Comparison of ENCODE assay signal across 1 cellular context in genomic region chr11:64186205-64187165, GRCh38.
TF ChIP-seq lines count a peak whose summit lies in the region.

No MANE protein-coding gene starts in this region.

TF ChIP-seq in GM12878, 131 proteins besides CTCF, POLR2A, EP300 and RAD21:
- TF ChIP-seq HCFC1 (IDR thresholded peaks at IDR 0.05; ENCODE audit: low read length) (peak; percentile 29; the same call in 1 of the 2 replicates), ZSCAN29 (IDR thresholded peaks at IDR 0.05) (peak; percentile 69; the same call in 1 of the 2 replicates), TCF12 (IDR thresholded peaks at IDR 0.05; ENCODE audit: low read depth, low read length) (0 out of 2 replicates have a peak, but pooled peaks have one; percentile 33), MYC (IDR thresholded peaks at IDR 0.05; ENCODE audit: insufficient read depth, insufficient read length, insufficient replicate concordance, low read length, severe bottlenecking) (peak; percentile 10), NR2C1 (IDR thresholded peaks at IDR 0.05) (peak; percentile 8; the same call in 1 of the 2 replicates), RELA (IDR thresholded peaks at IDR 0.05; ENCODE audit: borderline replicate concordance, partially characterized antibody) (no peak), NKRF (conservative IDR thresholded peaks at IDR 0.05) (0 out of 2 replicates have a peak, but pooled peaks have one; percentile 36), KDM1A (IDR thresholded peaks at IDR 0.05; ENCODE audit: borderline replicate concordance) (no peak), PAX5 (IDR thresholded peaks at IDR 0.05; ENCODE audit: borderline replicate concordance, low read depth, low read length) (no peak), STAT1 (conservative IDR thresholded peaks at IDR 0.05) (no peak), SIN3A (IDR thresholded peaks at IDR 0.05; ENCODE audit: low read depth, low read length) (peak; percentile 59; the same call in 1 of the 2 replicates), HDAC6 (IDR thresholded peaks at IDR 0.05; ENCODE audit: unreplicated experiment) (peak; percentile 17), ZNF622 (IDR thresholded peaks at IDR 0.05) (no peak), YY1 (IDR thresholded peaks at IDR 0.05; ENCODE audit: low read depth, low read length) (peak; percentile 38; the same call in 1 of the 2 replicates), TAF1 (IDR thresholded peaks at IDR 0.05; ENCODE audit: borderline replicate concordance, low read depth, low read length) (peak; percentile 94; the same call in 1 of the 2 replicates), WRNIP1 (IDR thresholded peaks at IDR 0.05; ENCODE audit: borderline replicate concordance, low read depth, low read length) (peak; percentile 33; the same call in 1 of the 2 replicates), PML (IDR thresholded peaks at IDR 0.05; ENCODE audit: low read length) (0 out of 2 replicates have a peak, but pooled peaks have one; percentile 13), ZBTB40 (IDR thresholded peaks at IDR 0.05; ENCODE audit: borderline replicate concordance) (no peak; the same call in 1 of the 2 replicates)
TF ChIP-seq in GM12878: peak in this region for 12.
